Comparison of ENCODE assay signal across 1 cellular context in genomic region chr12:25775968-25776367, GRCh38.
TF ChIP-seq lines count a peak whose summit lies in the region.

No MANE protein-coding gene starts in this region.

TF ChIP-seq in SK-N-SH, 30 proteins besides CTCF, POLR2A, EP300 and RAD21 (continued from another document):
- peak; percentile 98 for TF ChIP-seq RCOR1 (IDR thresholded peaks at IDR 0.05; ENCODE audit: low read length)
- no peak for TF ChIP-seq NRF1 (IDR thresholded peaks at IDR 0.05; ENCODE audit: low read depth, low read length)
- peak; percentile 98 for TF ChIP-seq TCF12 (IDR thresholded peaks at IDR 0.05)
- TF ChIP-seq, protein P1, sequence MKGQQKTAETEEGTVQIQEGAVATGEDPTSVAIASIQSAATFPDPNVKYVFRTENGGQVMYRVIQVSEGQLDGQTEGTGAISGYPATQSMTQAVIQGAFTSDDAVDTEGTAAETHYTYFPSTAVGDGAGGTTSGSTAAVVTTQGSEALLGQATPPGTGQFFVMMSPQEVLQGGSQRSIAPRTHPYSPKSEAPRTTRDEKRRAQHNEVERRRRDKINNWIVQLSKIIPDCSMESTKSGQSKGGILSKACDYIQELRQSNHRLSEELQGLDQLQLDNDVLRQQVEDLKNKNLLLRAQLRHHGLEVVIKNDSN (IDR thresholded peaks at IDR 0.05; ENCODE audit: borderline replicate concordance, low read depth), result no peak
- peak; percentile 66 for TF ChIP-seq RFX5 (IDR thresholded peaks at IDR 0.05; ENCODE audit: low read length)
- peak; percentile 41 for TF ChIP-seq ELF1 (IDR thresholded peaks at IDR 0.05)
- TF ChIP-seq, protein P2, sequence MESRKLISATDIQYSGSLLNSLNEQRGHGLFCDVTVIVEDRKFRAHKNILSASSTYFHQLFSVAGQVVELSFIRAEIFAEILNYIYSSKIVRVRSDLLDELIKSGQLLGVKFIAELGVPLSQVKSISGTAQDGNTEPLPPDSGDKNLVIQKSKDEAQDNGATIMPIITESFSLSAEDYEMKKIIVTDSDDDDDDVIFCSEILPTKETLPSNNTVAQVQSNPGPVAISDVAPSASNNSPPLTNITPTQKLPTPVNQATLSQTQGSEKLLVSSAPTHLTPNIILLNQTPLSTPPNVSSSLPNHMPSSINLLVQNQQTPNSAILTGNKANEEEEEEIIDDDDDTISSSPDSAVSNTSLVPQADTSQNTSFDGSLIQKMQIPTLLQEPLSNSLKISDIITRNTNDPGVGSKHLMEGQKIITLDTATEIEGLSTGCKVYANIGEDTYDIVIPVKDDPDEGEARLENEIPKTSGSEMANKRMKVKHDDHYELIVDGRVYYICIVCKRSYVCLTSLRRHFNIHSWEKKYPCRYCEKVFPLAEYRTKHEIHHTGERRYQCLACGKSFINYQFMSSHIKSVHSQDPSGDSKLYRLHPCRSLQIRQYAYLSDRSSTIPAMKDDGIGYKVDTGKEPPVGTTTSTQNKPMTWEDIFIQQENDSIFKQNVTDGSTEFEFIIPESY (IDR thresholded peaks at IDR 0.05; ENCODE audit: borderline replicate concordance, low read depth), result peak; percentile 33; the same call in 1 of the 2 replicates
- TF ChIP-seq TAF1 (IDR thresholded peaks at IDR 0.05; ENCODE audit: borderline replicate concordance, low read depth, low read length), result no peak
- no peak for TF ChIP-seq EZH2phosphoT487 (IDR thresholded peaks at IDR 0.05; ENCODE audit: borderline replicate concordance, low read depth)
- TF ChIP-seq REST (IDR thresholded peaks at IDR 0.05; ENCODE audit: low read depth, low read length), result no peak
- peak; percentile 62; the same call in 1 of the 2 replicates for TF ChIP-seq RXRA (IDR thresholded peaks at IDR 0.05; ENCODE audit: borderline replicate concordance, low read depth)
- TF ChIP-seq, protein P3, sequence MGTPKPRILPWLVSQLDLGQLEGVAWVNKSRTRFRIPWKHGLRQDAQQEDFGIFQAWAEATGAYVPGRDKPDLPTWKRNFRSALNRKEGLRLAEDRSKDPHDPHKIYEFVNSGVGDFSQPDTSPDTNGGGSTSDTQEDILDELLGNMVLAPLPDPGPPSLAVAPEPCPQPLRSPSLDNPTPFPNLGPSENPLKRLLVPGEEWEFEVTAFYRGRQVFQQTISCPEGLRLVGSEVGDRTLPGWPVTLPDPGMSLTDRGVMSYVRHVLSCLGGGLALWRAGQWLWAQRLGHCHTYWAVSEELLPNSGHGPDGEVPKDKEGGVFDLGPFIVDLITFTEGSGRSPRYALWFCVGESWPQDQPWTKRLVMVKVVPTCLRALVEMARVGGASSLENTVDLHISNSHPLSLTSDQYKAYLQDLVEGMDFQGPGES (IDR thresholded peaks at IDR 0.05; ENCODE audit: low read depth, low read length), result no peak
- peak; percentile 74 for TF ChIP-seq NFIC (IDR thresholded peaks at IDR 0.05; ENCODE audit: borderline replicate concordance)
- TF ChIP-seq SMC3 (IDR thresholded peaks at IDR 0.05; ENCODE audit: low read depth, low read length), result 0 out of 2 replicates have a peak, but pooled peaks have one; percentile 10
- no peak for TF ChIP-seq MEF2A (IDR thresholded peaks at IDR 0.05; ENCODE audit: borderline replicate concordance, low read depth)
- TF ChIP-seq CHD2 (IDR thresholded peaks at IDR 0.05; ENCODE audit: low read length, partially characterized antibody), result peak; percentile 87
- TF ChIP-seq JUND (IDR thresholded peaks at IDR 0.05), result peak; percentile 73
- TF ChIP-seq SIN3A (IDR thresholded peaks at IDR 0.05; ENCODE audit: borderline replicate concordance, low read depth, low read length), result peak; percentile 50; the same call in 1 of the 2 replicates
- peak; percentile 81 for TF ChIP-seq POLR2AphosphoS5 (IDR thresholded peaks at IDR 0.05; ENCODE audit: low read depth, low read length)
- TF ChIP-seq PBX3 (IDR thresholded peaks at IDR 0.05), result peak; percentile 95
- TF ChIP-seq GABPA (IDR thresholded peaks at IDR 0.05; ENCODE audit: low read depth), result no peak
- peak; percentile 85 for TF ChIP-seq TEAD4 (IDR thresholded peaks at IDR 0.05; ENCODE audit: borderline replicate concordance, insufficient read depth)
